16 cellular contexts compared by ENCODE assay signal in the genomic region with DNA sequence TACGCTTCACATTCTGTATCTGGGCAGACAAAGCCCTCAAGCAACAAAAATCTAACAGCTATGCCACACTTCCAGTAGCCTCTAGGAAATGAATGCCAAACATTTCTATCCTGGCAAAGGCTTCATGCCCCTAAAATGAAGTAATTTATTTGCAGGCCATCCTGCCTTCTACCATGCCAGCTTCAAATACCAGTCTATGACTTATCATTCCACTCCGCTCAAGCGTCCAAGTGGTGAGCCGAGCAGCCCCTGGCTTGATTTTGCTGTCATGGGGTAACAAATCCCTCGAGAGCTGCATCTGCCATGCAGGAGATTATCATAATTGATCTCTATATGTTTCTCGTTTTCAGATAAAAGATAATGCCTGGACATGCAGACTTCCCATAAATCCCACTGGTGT.
DNase-seq lines count a peak whose midpoint lies in the region; ATAC-seq and TF ChIP-seq lines count a peak whose summit lies in the region.
"Had no signal": no experiment of that assay in that cellular context is flagged by ENCODE, and none has a peak within 500 bp of the region (broad histone marks: within the 10 kb centered on the region; RNA-seq: fewer than 3 reads in every experiment).

No MANE protein-coding gene starts in this region.

- peak; percentile 15 for ATAC-seq in left lung

- no peak for TF ChIP-seq CTCF in left lung (IDR thresholded peaks at IDR 0.05)

- H3K9me3 ChIP-seq in MG63 = no peaks in the 10 kb centered on the region
- H3K9me3 ChIP-seq in left lung = no peaks in the 10 kb centered on the region

- H3K36me3 ChIP-seq in MG63 (peaks cover under 1% of the 10 kb centered on the region; the same call in 1 of the 2 replicates), left lung (no peaks in the 10 kb centered on the region)

- DNase-seq in AG08395 (ENCODE audit: low spot score) = peak; percentile 27
- peak; percentile 90 for DNase-seq in MG63
- peak; percentile 15 to 22 for DNase-seq in cerebellar nuclear complex (lab: John Stamatoyannopoulos, UW)
- DNase-seq in left lung = no peak
- no peak for DNase-seq in inferior parietal cortex (ENCODE audit: extremely low spot score)
- no peak for DNase-seq in mesenteric fat pad (ENCODE audit: low spot score)
- DNase-seq in activated naive CD4-positive, alpha-beta T cell (lab: John Stamatoyannopoulos, UW) = no peak
- no peak for DNase-seq in hepatic stellate cell (ENCODE audit: low spot score)
- DNase-seq: activated CD4-positive, alpha-beta T cell treated with anti-CD3 and anti-CD28 coated beads, Interleukin-2, amount 10 ng/mL, durations not matched to agents 24 days and 14 days; activated T-cell treated with anti-CD3 and anti-CD28 coated beads, Interleukin-2, amount 50 U/mL, for 48 hours; amniotic stem cell; DMS153; midbrain; NCI-H510A treated with DMSO at 0.1 percent for 48 hours; T-helper 2 cell had no signal

- intact Hi-C loops in left lung (cut with DNase I) = no loop called here

- H3K4me3 ChIP-seq in MG63 (0 out of 2 replicates have a peak overlapping the region, but pooled peaks have one; percentile 0), left lung (no peak overlapping the region)

- no peaks in the 10 kb centered on the region for H3K4me1 ChIP-seq in left lung
- H3K4me1 ChIP-seq: parathyroid adenoma had no signal

- no peaks in the 10 kb centered on the region for H3K27me3 ChIP-seq in MG63
- no peaks in the 10 kb centered on the region for H3K27me3 ChIP-seq in left lung

- no peak overlapping the region for H3K27ac ChIP-seq in left lung
- H3K27ac ChIP-seq: parathyroid adenoma had no signal

Comparison
In these comparisons a context has a peak if more than half of its experiments do, and no peak if none do; other contexts are left out.
1. DNase-seq: peak in AG08395 (single experiment), MG63 (single experiment) and cerebellar nuclear complex (2 of 2); none in left lung (0 of 2), inferior parietal cortex (single experiment), mesenteric fat pad (single experiment), activated naive CD4-positive, alpha-beta T cell (0 of 4) and hepatic stellate cell (single experiment).